In genomic region chr12:94898388-94898787, GRCh38 we compare ENCODE assay signal across 14 cellular contexts.
DNase-seq lines count a peak whose midpoint lies in the region; ATAC-seq, FAIRE-seq and TF ChIP-seq lines count a peak whose summit lies in the region.
"Had no signal": no experiment of that assay in that cellular context is flagged by ENCODE, and none has a peak within 500 bp of the region (broad histone marks: within the 10 kb centered on the region; RNA-seq: fewer than 3 reads in every experiment).

No MANE protein-coding gene starts in this region.

- intact Hi-C loops in endothelial cell of umbilical vein (cut with micrococcal nuclease), result loop anchor here (1.0 kb wide), 1 partner anchor 352 kb away; no protein-coding TSS in a partner anchor

- no peaks in the 10 kb centered on the region for H3K36me3 ChIP-seq in DND-41 (ENCODE audit: insufficient read depth, low read length)
- H3K36me3 ChIP-seq in endothelial cell of umbilical vein (ENCODE audit: control insufficient read depth in 2 of 2, extremely low read depth in 1 of 2, insufficient read depth in 2 of 2, low read length in 2 of 2), result no peaks in the 10 kb centered on the region

- FAIRE-seq in endothelial cell of umbilical vein (lab: Jason Lieb, UNC), result no peak
- FAIRE-seq: D721Med, HTR-8/SVneo, urothelium cell line had no signal

- H3K79me2 ChIP-seq in DND-41 (ENCODE audit: insufficient read depth, low read length) (no peaks in the 10 kb centered on the region), endothelial cell of umbilical vein (ENCODE audit: control insufficient read depth, insufficient read depth, low read length) (no peaks in the 10 kb centered on the region)

- H3K9ac ChIP-seq in DND-41 (ENCODE audit: low read depth, low read length) (no peak overlapping the region), endothelial cell of umbilical vein (replicated peaks; ENCODE audit: extremely low read depth, insufficient read depth, low read length) (no peak overlapping the region)

- H4K20me1 ChIP-seq in DND-41 (ENCODE audit: insufficient read depth, low read length) (no peaks in the 10 kb centered on the region), endothelial cell of umbilical vein (replicated peaks; ENCODE audit: control insufficient read depth, extremely low read depth, insufficient read depth, low read length) (no peaks in the 10 kb centered on the region)

- dilution Hi-C loops in endothelial cell of umbilical vein (cut with MboI; ENCODE audit: extremely low pct_ligation_motif_present, low sequenced_read_pairs), result no loop called here

- H3K4me2 ChIP-seq in DND-41 (ENCODE audit: insufficient read depth, low read length) (no peak overlapping the region), endothelial cell of umbilical vein (ENCODE audit: insufficient read depth, low read length) (no peak overlapping the region)

- no peak for ATAC-seq in DND-41 (ENCODE audit: insufficient read depth, low read depth)
- no peak for ATAC-seq in GM18517 (IDR thresholded peaks at IDR 0.05; ENCODE audit: unreplicated experiment)
- ATAC-seq in GM21381 (IDR thresholded peaks at IDR 0.05; ENCODE audit: unreplicated experiment), result no peak
- no peak for ATAC-seq in HG03442 (IDR thresholded peaks at IDR 0.05; ENCODE audit: unreplicated experiment)

- no peaks in the 10 kb centered on the region for H3K27me3 ChIP-seq in DND-41 (ENCODE audit: insufficient read depth, low read length, poor library complexity)
- H3K27me3 ChIP-seq in endothelial cell of umbilical vein (ENCODE audit: control insufficient read depth in 2 of 2, insufficient read depth in 2 of 2, low read length in 2 of 2), result peaks cover 0 to 5% of the 10 kb centered on the region in 2 experiments

- TF ChIP-seq POLR2A in NB4 (IDR thresholded peaks at IDR 0.05; ENCODE audit: extremely low read depth, insufficient read length) (no peak), endothelial cell of umbilical vein (IDR thresholded peaks at IDR 0.05; ENCODE audit: low read depth, low read length) (no peak)

- H3K9me1 ChIP-seq in endothelial cell of umbilical vein (replicated peaks; ENCODE audit: control insufficient read depth, extremely low read depth, insufficient read depth, low read length), result no peaks in the 10 kb centered on the region

- POLR2A ChIA-PET in endothelial cell of umbilical vein (lab: Charles Lee), result interaction anchor here (0.5 kb wide), 1 partner anchor 326 kb away, joined by 4 read pairs; no protein-coding TSS in a partner anchor

- H3K4me3 ChIP-seq in DND-41 (ENCODE audit: low read depth in 1 of 2, low read length in 2 of 2) (no peak overlapping the region), NB4 (ENCODE audit: low read depth, low read length) (no peak overlapping the region), endothelial cell of umbilical vein (replicated peaks in 1 of 3; ENCODE audit: insufficient read depth in 1 of 3, low read depth in 1 of 3, low read length in 3 of 3) (no peak overlapping the region)

- H2AFZ ChIP-seq in DND-41 (ENCODE audit: low read depth, low read length), result no peak overlapping the region
- H2AFZ ChIP-seq in endothelial cell of umbilical vein (ENCODE audit: low read depth, low read length), result no peak overlapping the region

- TF ChIP-seq CTCF in DND-41 (IDR thresholded peaks at IDR 0.05; ENCODE audit: borderline replicate concordance, extremely low read depth, low read length, poor library complexity, severe bottlenecking) (peak; percentile 25), NB4 (IDR thresholded peaks at IDR 0.05; ENCODE audit: low read depth, low read length) (peak; percentile 12), endothelial cell of umbilical vein (IDR thresholded peaks at IDR 0.05; ENCODE audit: extremely low read depth in 1 of 2, insufficient read depth in 1 of 2, low read depth in 1 of 2, low read length in 2 of 2) (peak in 1 of 2 donors; percentile 47)

- DNase-seq in DND-41 (no peak), NB4 (ENCODE audit: low read depth) (peak; percentile 21), endothelial cell of umbilical vein (ENCODE audit: low read depth, low spot score) (peak; percentile 19), lung microvascular endothelial cell (ENCODE audit: low read depth in 2 of 2) (peak; percentile 45 to 47)
- no peak for DNase-seq in activated CD4-positive, alpha-beta T cell treated with anti-CD3 and anti-CD28 coated beads, Interleukin-2, amount 50 U/mL, for 4 hours
- DNase-seq: activated T-cell treated with anti-CD3 and anti-CD28 coated beads, Interleukin-2, amount 50 U/mL, for 48 hours; NCI-H1930 had no signal

- no peaks in the 10 kb centered on the region for H3K4me1 ChIP-seq in DND-41 (ENCODE audit: insufficient read depth, low read length)
- H3K4me1 ChIP-seq in endothelial cell of umbilical vein (ENCODE audit: control insufficient read depth, extremely low read depth, insufficient read depth, low read length), result no peaks in the 10 kb centered on the region

- no peak overlapping the region for H3K27ac ChIP-seq in DND-41 (ENCODE audit: low read length)
- no peak overlapping the region for H3K27ac ChIP-seq in endothelial cell of umbilical vein (ENCODE audit: insufficient read depth, low read depth, low read length)
- H3K27ac ChIP-seq: RWPE1 had no signal

- no TSS peak for BruUV-seq in endothelial cell of umbilical vein (replicated peaks; lab: Mats Ljungman, UMichigan)

- CTCF ChIA-PET in endothelial cell of umbilical vein (lab: Charles Lee), result interaction anchor here (1.0 to 1.1 kb wide), 4 partner anchors 8 to 364 kb away, joined by 3 to 4 read pairs (median 3); no protein-coding TSS in a partner anchor

- H3K9me3 ChIP-seq in DND-41 (ENCODE audit: insufficient read depth, low read length, severe bottlenecking) (no peaks in the 10 kb centered on the region), endothelial cell of umbilical vein (replicated peaks; ENCODE audit: control insufficient read depth, insufficient read depth, low read length) (no peaks in the 10 kb centered on the region)

TF ChIP-seq in endothelial cell of umbilical vein, 7 proteins besides CTCF, POLR2A, EP300 and RAD21:
- TF ChIP-seq FOS (IDR thresholded peaks at IDR 0.05; ENCODE audit: borderline replicate concordance, insufficient read depth, low read length) (no peak), POLR2AphosphoS5 (IDR thresholded peaks at IDR 0.05; ENCODE audit: insufficient read depth, low read depth, low read length) (no peak), JUN (IDR thresholded peaks at IDR 0.05; ENCODE audit: borderline replicate concordance, insufficient read depth, insufficient read length, low read depth) (no peak), GATA2 (IDR thresholded peaks at IDR 0.05; ENCODE audit: insufficient read depth, insufficient read length, low read depth, low read length) (no peak), EZH2 (IDR thresholded peaks at IDR 0.05; ENCODE audit: borderline replicate concordance, low read depth, low read length, severe bottlenecking) (no peak), MAX (IDR thresholded peaks at IDR 0.05; ENCODE audit: insufficient read depth, insufficient read length) (no peak), MYC (IDR thresholded peaks at IDR 0.05; ENCODE audit: low read depth, low read length) (no peak)
TF ChIP-seq in endothelial cell of umbilical vein: peak in this region for 0.

Comparison
In these comparisons a context has a peak if more than half of its experiments do, and no peak if none do; other contexts are left out.
1. DNase-seq: peak in NB4 (single experiment), endothelial cell of umbilical vein (single experiment) and lung microvascular endothelial cell (2 of 2); none in DND-41 (single experiment) and activated CD4-positive, alpha-beta T cell treated with anti-CD3 and anti-CD28 coated beads, Interleukin-2, amount 50 U/mL, for 4 hours (0 of 2).